2 cellular contexts compared by ENCODE assay signal in the genomic region with DNA sequence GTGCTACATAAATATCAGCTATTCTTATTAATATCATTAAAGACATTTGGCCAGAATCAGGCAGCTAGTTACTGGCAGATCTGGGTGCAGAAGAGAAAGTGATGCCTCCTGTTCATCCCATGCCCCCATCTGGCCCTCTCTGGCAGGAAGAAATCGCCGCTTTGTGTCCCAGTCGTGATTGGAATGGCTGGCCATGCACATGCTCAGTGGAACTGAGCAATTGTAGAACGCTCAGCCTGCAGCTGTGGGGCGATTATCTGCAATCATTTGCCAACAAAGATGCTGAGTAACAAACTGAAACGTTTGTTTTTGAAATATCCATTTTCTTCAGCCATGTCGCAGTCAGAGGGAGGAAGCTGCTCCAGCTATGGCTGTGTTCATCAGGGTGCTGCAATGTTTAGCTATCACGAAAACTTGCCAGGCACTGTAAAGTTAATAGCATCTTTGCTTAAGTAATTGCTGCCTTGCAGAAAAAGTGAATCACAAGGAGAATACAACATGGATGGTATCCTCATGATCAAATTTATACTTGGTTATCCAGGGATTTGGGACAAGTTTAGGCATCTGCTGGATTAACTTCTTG.
TF ChIP-seq lines count a peak whose summit lies in the region.

No MANE protein-coding gene starts in this region.

TF ChIP-seq in SK-N-SH, 30 proteins besides CTCF, POLR2A, EP300 and RAD21:
- TF ChIP-seq, protein P1, sequence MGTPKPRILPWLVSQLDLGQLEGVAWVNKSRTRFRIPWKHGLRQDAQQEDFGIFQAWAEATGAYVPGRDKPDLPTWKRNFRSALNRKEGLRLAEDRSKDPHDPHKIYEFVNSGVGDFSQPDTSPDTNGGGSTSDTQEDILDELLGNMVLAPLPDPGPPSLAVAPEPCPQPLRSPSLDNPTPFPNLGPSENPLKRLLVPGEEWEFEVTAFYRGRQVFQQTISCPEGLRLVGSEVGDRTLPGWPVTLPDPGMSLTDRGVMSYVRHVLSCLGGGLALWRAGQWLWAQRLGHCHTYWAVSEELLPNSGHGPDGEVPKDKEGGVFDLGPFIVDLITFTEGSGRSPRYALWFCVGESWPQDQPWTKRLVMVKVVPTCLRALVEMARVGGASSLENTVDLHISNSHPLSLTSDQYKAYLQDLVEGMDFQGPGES (IDR thresholded peaks at IDR 0.05; ENCODE audit: low read depth, low read length), result no peak
- TF ChIP-seq NFIC (IDR thresholded peaks at IDR 0.05; ENCODE audit: borderline replicate concordance) (no peak), MEF2A (IDR thresholded peaks at IDR 0.05; ENCODE audit: borderline replicate concordance, low read depth) (no peak), FOSL2 (IDR thresholded peaks at IDR 0.05; ENCODE audit: borderline replicate concordance, low read depth) (no peak), TAF1 (IDR thresholded peaks at IDR 0.05; ENCODE audit: borderline replicate concordance, low read depth, low read length) (no peak), SMC3 (IDR thresholded peaks at IDR 0.05; ENCODE audit: low read depth, low read length) (no peak), ELF1 (IDR thresholded peaks at IDR 0.05) (no peak), MXI1 (IDR thresholded peaks at IDR 0.05; ENCODE audit: low read depth, low read length) (no peak), POLR2AphosphoS5 (IDR thresholded peaks at IDR 0.05; ENCODE audit: low read depth, low read length) (no peak), RCOR1 (IDR thresholded peaks at IDR 0.05; ENCODE audit: low read length) (no peak), NRF1 (IDR thresholded peaks at IDR 0.05; ENCODE audit: low read depth, low read length) (no peak), GATA2 (CRISPR knock-in tag; IDR thresholded peaks at IDR 0.05) (no peak), GABPA (IDR thresholded peaks at IDR 0.05; ENCODE audit: low read depth) (no peak), CHD2 (IDR thresholded peaks at IDR 0.05; ENCODE audit: low read length, partially characterized antibody) (no peak)
- TF ChIP-seq, protein P2, sequence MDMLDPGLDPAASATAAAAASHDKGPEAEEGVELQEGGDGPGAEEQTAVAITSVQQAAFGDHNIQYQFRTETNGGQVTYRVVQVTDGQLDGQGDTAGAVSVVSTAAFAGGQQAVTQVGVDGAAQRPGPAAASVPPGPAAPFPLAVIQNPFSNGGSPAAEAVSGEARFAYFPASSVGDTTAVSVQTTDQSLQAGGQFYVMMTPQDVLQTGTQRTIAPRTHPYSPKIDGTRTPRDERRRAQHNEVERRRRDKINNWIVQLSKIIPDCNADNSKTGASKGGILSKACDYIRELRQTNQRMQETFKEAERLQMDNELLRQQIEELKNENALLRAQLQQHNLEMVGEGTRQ (IDR thresholded peaks at IDR 0.05; ENCODE audit: borderline replicate concordance, low read depth, low read length), result no peak
- TF ChIP-seq, protein P3, sequence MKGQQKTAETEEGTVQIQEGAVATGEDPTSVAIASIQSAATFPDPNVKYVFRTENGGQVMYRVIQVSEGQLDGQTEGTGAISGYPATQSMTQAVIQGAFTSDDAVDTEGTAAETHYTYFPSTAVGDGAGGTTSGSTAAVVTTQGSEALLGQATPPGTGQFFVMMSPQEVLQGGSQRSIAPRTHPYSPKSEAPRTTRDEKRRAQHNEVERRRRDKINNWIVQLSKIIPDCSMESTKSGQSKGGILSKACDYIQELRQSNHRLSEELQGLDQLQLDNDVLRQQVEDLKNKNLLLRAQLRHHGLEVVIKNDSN (IDR thresholded peaks at IDR 0.05; ENCODE audit: borderline replicate concordance, low read depth), result no peak

TF ChIP-seq in SK-N-SH treated with all-trans-retinoic acid at 6 μM for 48 hours, 23 proteins besides CTCF, POLR2A, EP300 and RAD21 (continued from another document):
- TF ChIP-seq, protein P4, sequence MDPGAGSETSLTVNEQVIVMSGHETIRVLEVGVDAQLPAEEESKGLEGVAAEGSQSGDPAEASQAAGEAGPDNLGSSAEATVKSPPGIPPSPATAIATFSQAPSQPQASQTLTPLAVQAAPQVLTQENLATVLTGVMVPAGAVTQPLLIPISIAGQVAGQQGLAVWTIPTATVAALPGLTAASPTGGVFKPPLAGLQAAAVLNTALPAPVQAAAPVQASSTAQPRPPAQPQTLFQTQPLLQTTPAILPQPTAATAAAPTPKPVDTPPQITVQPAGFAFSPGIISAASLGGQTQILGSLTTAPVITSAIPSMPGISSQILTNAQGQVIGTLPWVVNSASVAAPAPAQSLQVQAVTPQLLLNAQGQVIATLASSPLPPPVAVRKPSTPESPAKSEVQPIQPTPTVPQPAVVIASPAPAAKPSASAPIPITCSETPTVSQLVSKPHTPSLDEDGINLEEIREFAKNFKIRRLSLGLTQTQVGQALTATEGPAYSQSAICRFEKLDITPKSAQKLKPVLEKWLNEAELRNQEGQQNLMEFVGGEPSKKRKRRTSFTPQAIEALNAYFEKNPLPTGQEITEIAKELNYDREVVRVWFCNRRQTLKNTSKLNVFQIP (CRISPR knock-in tag; IDR thresholded peaks at IDR 0.05; ENCODE audit: borderline replicate concordance, low read depth), result no peak
- TF ChIP-seq TCF4 (CRISPR knock-in tag; IDR thresholded peaks at IDR 0.05; ENCODE audit: borderline replicate concordance) (no peak), ZFP3 (CRISPR knock-in tag; IDR thresholded peaks at IDR 0.05) (no peak)
